15 cellular contexts compared by ENCODE assay signal in the genomic region with DNA sequence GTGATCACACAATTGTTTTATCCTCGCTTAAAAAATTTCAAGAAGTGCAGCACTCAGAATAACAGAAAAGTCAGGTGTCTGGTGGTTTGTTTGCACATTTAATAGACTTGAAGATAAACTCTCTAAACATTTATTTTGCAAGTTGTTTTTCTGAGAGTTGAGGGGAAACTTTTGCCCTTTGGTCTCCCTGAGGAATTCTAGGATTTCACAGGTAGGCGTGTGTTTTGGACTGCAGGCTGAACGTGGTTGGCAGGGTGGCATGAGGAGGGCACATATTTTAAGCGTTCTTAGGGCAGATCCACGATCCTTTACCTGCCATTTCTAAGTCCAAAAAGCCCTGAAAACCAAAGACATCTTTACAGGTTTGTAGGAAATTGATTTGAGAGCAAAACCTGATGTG.
A peak's percentile ranks its signal among the peaks of the same experiment; 100 is the strongest.
DNase-seq lines count a peak whose midpoint lies in the region; ATAC-seq, FAIRE-seq and TF ChIP-seq lines count a peak whose summit lies in the region.
"Had no signal": no experiment of that assay in that cellular context is flagged by ENCODE, and none has a peak within 500 bp of the region (broad histone marks: within the 10 kb centered on the region; RNA-seq: fewer than 3 reads in every experiment).

No MANE protein-coding gene starts in this region.

- no peak overlapping the region for H3K4me3 Mint-ChIP-seq in effector memory CD8-positive, alpha-beta T cell
- H3K4me3 Mint-ChIP-seq: CD14-positive monocyte had no signal

- peak overlapping the region in 1 of 2 donors; percentile 48 for H3K9ac ChIP-seq in liver (ENCODE audit: low read depth in 1 of 2, low read length in 2 of 2)

- no peak for TF ChIP-seq POLR2A in body of pancreas (IDR thresholded peaks at IDR 0.05)

- no peak for DNase-seq in body of pancreas
- peak; percentile 44 for DNase-seq in small intestine
- no peak for DNase-seq in NCI-H774 (lab: John Stamatoyannopoulos, UW)
- no peak for DNase-seq in effector memory CD8-positive, alpha-beta T cell
- DNase-seq in stimulated activated CD4-positive, alpha-beta T cell treated with anti-CD3 and anti-CD28 coated beads, Interleukin-4, amount 100 ng/mL, for 4 hours = no peak
- DNase-seq: KG1, MG63, NCI-H1105, NCI-H187 had no signal

- H3K4me1 ChIP-seq in body of pancreas (peaks cover 78% of the 10 kb centered on the region), liver (ENCODE audit: control insufficient read depth in 4 of 4, insufficient read depth in 4 of 4, low read length in 3 of 4) (peaks cover 8 to 42% (median 21%) of the 10 kb centered on the region in 4 donors), small intestine (ENCODE audit: control insufficient read depth in 2 of 2, insufficient read depth in 1 of 2, low read depth in 1 of 2, low read length in 1 of 2) (peaks cover 0 to 7% of the 10 kb centered on the region in 2 donors)

- no peak overlapping the region for H3K27ac Mint-ChIP-seq in effector memory CD8-positive, alpha-beta T cell
- H3K27ac Mint-ChIP-seq: CD14-positive monocyte had no signal

- H3K27me3 ChIP-seq in body of pancreas (no peaks in the 10 kb centered on the region), liver (ENCODE audit: control insufficient read depth in 4 of 4, insufficient read depth in 4 of 4, low read length in 3 of 4) (no peaks in the 10 kb centered on the region), small intestine (ENCODE audit: control insufficient read depth in 2 of 2, insufficient read depth in 2 of 2, low read length in 2 of 2) (no peaks in the 10 kb centered on the region)
- H3K27me3 ChIP-seq: MG63, SJSA1 had no signal

- H3K36me3 ChIP-seq in body of pancreas (replicated peaks in 1 of 2; ENCODE audit: insufficient read depth in 1 of 2, low read depth in 2 of 2) (no peaks in the 10 kb centered on the region), liver (ENCODE audit: control insufficient read depth in 4 of 4, insufficient read depth in 3 of 4, low read depth in 1 of 4, low read length in 3 of 4) (no peaks in the 10 kb centered on the region), small intestine (ENCODE audit: control insufficient read depth in 2 of 2, insufficient read depth in 2 of 2, low read length in 2 of 2) (no peaks in the 10 kb centered on the region)
- H3K36me3 ChIP-seq: MG63 had no signal

- TF ChIP-seq RAD21 in liver (IDR thresholded peaks at IDR 0.05) = peak; percentile 20 to 33

- H3K27ac ChIP-seq in 22Rv1 (peak overlapping the region; percentile 82), body of pancreas (peak overlapping the region in 3 of 4 donors; percentile 80 to 83 (median 80)), liver (ENCODE audit: low read depth in 1 of 2, low read length in 2 of 2) (peak overlapping the region; percentile 45 to 53), small intestine (ENCODE audit: low read depth in 1 of 2, low read length in 1 of 2) (peak overlapping the region; percentile 35 to 52)

- H3K4me3 ChIP-seq in body of pancreas (no peak overlapping the region), liver (ENCODE audit: low read depth in 1 of 3, low read length in 3 of 3) (no peak overlapping the region), small intestine (ENCODE audit: low read depth in 1 of 2, low read length in 2 of 2) (no peak overlapping the region)
- H3K4me3 ChIP-seq: MG63, SJSA1 had no signal

- FAIRE-seq in small intestine (lab: Jason Lieb, UNC) = no peak

- TF ChIP-seq CTCF in 22Rv1 (IDR thresholded peaks at IDR 0.05) = no peak
- no peak for TF ChIP-seq CTCF in body of pancreas (IDR thresholded peaks at IDR 0.05)
- TF ChIP-seq CTCF in liver (IDR thresholded peaks at IDR 0.05; ENCODE audit: low read depth, low read length, missing input control) = no peak

- no peaks in the 10 kb centered on the region for H3K36me3 Mint-ChIP-seq in effector memory CD8-positive, alpha-beta T cell (ENCODE audit: insufficient read depth)
- H3K36me3 Mint-ChIP-seq: CD14-positive monocyte had no signal

- intact Hi-C loops in body of pancreas (cut with DNase I) = loop anchor here (10.0 kb wide), 1 partner anchor 72 kb away; no protein-coding TSS in a partner anchor

- H3K27me3 Mint-ChIP-seq in effector memory CD8-positive, alpha-beta T cell = peaks cover 0 to 8% of the 10 kb centered on the region in 2 donors

- no peaks in the 10 kb centered on the region for H3K9me3 Mint-ChIP-seq in effector memory CD8-positive, alpha-beta T cell

- H3K9me3 ChIP-seq in body of pancreas (no peaks in the 10 kb centered on the region), liver (ENCODE audit: control insufficient read depth in 4 of 4, low read length in 3 of 4) (no peaks in the 10 kb centered on the region), small intestine (ENCODE audit: control insufficient read depth, low read depth) (no peaks in the 10 kb centered on the region)
- H3K9me3 ChIP-seq: MG63, SJSA1 had no signal

- WGBS in body of pancreas, 2 donors = 7 to 19% methylated on average over 5 of the region's 5 CpGs
- WGBS in liver = 34% methylated on average over 5 of the region's 5 CpGs
- 7 to 62% (median 23%) methylated on average over 5 of the region's 5 CpGs for WGBS in small intestine, 3 donors

- H3K4me1 Mint-ChIP-seq in effector memory CD8-positive, alpha-beta T cell (ENCODE audit: low read depth in 2 of 2) = no peaks in the 10 kb centered on the region
- H3K4me1 Mint-ChIP-seq: CD14-positive monocyte had no signal

- ATAC-seq in body of pancreas (no peak), HG03469 (IDR thresholded peaks at IDR 0.05; ENCODE audit: unreplicated experiment) (no peak)
- no peak for ATAC-seq in effector memory CD8-positive, alpha-beta T cell (replicated peaks)
- ATAC-seq: PC-3 had no signal

TF ChIP-seq in liver, 16 proteins besides CTCF, POLR2A, EP300 and RAD21:
- TF ChIP-seq, protein P1, sequence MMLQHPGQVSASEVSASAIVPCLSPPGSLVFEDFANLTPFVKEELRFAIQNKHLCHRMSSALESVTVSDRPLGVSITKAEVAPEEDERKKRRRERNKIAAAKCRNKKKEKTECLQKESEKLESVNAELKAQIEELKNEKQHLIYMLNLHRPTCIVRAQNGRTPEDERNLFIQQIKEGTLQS (IDR thresholded peaks at IDR 0.05) = no peak
- TF ChIP-seq, protein P2, sequence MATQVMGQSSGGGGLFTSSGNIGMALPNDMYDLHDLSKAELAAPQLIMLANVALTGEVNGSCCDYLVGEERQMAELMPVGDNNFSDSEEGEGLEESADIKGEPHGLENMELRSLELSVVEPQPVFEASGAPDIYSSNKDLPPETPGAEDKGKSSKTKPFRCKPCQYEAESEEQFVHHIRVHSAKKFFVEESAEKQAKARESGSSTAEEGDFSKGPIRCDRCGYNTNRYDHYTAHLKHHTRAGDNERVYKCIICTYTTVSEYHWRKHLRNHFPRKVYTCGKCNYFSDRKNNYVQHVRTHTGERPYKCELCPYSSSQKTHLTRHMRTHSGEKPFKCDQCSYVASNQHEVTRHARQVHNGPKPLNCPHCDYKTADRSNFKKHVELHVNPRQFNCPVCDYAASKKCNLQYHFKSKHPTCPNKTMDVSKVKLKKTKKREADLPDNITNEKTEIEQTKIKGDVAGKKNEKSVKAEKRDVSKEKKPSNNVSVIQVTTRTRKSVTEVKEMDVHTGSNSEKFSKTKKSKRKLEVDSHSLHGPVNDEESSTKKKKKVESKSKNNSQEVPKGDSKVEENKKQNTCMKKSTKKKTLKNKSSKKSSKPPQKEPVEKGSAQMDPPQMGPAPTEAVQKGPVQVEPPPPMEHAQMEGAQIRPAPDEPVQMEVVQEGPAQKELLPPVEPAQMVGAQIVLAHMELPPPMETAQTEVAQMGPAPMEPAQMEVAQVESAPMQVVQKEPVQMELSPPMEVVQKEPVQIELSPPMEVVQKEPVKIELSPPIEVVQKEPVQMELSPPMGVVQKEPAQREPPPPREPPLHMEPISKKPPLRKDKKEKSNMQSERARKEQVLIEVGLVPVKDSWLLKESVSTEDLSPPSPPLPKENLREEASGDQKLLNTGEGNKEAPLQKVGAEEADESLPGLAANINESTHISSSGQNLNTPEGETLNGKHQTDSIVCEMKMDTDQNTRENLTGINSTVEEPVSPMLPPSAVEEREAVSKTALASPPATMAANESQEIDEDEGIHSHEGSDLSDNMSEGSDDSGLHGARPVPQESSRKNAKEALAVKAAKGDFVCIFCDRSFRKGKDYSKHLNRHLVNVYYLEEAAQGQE (IDR thresholded peaks at IDR 0.05) = peak; percentile 36
- TF ChIP-seq FOXA2 (IDR thresholded peaks at IDR 0.05) (no peak), YY1 (IDR thresholded peaks at IDR 0.05) (peak; percentile 34), SP1 (IDR thresholded peaks at IDR 0.05) (peak; percentile 66), TAF1 (conservative IDR thresholded peaks at IDR 0.05) (no peak), HNF4G (IDR thresholded peaks at IDR 0.05) (peak; percentile 60), FOXA1 (IDR thresholded peaks at IDR 0.05) (no peak), JUND (IDR thresholded peaks at IDR 0.05) (peak in 1 of 2 donors; percentile 65), EGR1 (IDR thresholded peaks at IDR 0.05; ENCODE audit: low read depth in 2 of 2) (no peak), HNF4A (conservative IDR thresholded peaks at IDR 0.05) (peak; percentile 80 to 81), NR2F2 (IDR thresholded peaks at IDR 0.05) (peak; percentile 15), RXRA (IDR thresholded peaks at IDR 0.05) (peak; percentile 71 to 83), GABPA (IDR thresholded peaks at IDR 0.05 in 1 of 2, conservative IDR thresholded peaks at IDR 0.05 in 1 of 2) (no peak)
- TF ChIP-seq, protein P3, sequence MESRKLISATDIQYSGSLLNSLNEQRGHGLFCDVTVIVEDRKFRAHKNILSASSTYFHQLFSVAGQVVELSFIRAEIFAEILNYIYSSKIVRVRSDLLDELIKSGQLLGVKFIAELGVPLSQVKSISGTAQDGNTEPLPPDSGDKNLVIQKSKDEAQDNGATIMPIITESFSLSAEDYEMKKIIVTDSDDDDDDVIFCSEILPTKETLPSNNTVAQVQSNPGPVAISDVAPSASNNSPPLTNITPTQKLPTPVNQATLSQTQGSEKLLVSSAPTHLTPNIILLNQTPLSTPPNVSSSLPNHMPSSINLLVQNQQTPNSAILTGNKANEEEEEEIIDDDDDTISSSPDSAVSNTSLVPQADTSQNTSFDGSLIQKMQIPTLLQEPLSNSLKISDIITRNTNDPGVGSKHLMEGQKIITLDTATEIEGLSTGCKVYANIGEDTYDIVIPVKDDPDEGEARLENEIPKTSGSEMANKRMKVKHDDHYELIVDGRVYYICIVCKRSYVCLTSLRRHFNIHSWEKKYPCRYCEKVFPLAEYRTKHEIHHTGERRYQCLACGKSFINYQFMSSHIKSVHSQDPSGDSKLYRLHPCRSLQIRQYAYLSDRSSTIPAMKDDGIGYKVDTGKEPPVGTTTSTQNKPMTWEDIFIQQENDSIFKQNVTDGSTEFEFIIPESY (IDR thresholded peaks at IDR 0.05) = peak; percentile 10
- TF ChIP-seq, protein P4, sequence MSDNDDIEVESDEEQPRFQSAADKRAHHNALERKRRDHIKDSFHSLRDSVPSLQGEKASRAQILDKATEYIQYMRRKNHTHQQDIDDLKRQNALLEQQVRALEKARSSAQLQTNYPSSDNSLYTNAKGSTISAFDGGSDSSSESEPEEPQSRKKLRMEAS (IDR thresholded peaks at IDR 0.05) = peak; percentile 24
TF ChIP-seq in liver: peak in this region for 10.
